Comparison of ENCODE assay signal across 8 cellular contexts in the genomic region with DNA sequence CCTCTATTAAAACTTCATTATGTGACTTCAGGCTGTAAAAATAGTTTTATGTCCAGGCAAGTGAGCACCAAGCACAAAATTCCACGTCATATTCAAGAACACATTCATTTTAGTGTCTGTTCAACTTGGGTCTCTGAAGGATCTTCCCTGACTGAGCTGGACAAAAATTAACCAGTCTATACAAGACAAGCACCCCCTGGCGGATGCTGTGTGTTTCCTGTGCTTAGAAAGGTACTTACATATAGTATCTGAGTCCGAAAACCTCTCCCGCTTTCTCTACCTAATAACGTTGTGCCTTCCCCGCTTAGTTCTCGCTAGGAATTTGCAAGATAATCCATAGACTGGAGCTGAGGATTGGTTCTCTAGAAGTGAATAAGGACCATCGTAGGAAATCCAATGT.
DNase-seq lines count a peak whose midpoint lies in the region; ATAC-seq and TF ChIP-seq lines count a peak whose summit lies in the region.

No MANE protein-coding gene starts in this region.

- no TSS peak for BruUV-seq in MCF 10A (replicated peaks; lab: Mats Ljungman, UMichigan)

- H3K36me3 ChIP-seq in breast epithelium (no peaks in the 10 kb centered on the region), Loucy (ENCODE audit: insufficient read depth, low read length) (no peaks in the 10 kb centered on the region), brain microvascular endothelial cell (replicated peaks) (no peaks in the 10 kb centered on the region), uterus (no peaks in the 10 kb centered on the region)

- no peaks in the 10 kb centered on the region for H3F3A ChIP-seq in Loucy (ENCODE audit: low read depth)

- H3K9me3 Mint-ChIP-seq in MCF 10A (ENCODE audit: unreplicated experiment) (no peaks in the 10 kb centered on the region), progenitor cell of endocrine pancreas (ENCODE audit: low read depth) (no peaks in the 10 kb centered on the region)
- H3K9me3 Mint-ChIP-seq in natural killer cell treated with Interleukin-12 subunit alpha and Interleukin-12 subunit beta and Interleukin-15 and Interleukin-18, amount 100 ng/mL, for 72 hours = peaks cover 6% of the 10 kb centered on the region

- H3K36me3 Mint-ChIP-seq in MCF 10A (ENCODE audit: insufficient read depth, unreplicated experiment) = no peaks in the 10 kb centered on the region
- H3K36me3 Mint-ChIP-seq in progenitor cell of endocrine pancreas (ENCODE audit: insufficient read depth) = no peaks in the 10 kb centered on the region
- H3K36me3 Mint-ChIP-seq in natural killer cell treated with Interleukin-12 subunit alpha and Interleukin-12 subunit beta and Interleukin-15 and Interleukin-18, amount 100 ng/mL, for 72 hours = no peaks in the 10 kb centered on the region

- H3K27ac ChIP-seq in breast epithelium (no peak overlapping the region), brain microvascular endothelial cell (no peak overlapping the region), uterus (no peak overlapping the region)

- H3K27me3 ChIP-seq in breast epithelium (no peaks in the 10 kb centered on the region), Loucy (ENCODE audit: insufficient read depth, low read length, poor library complexity, severe bottlenecking) (no peaks in the 10 kb centered on the region), brain microvascular endothelial cell (replicated peaks) (no peaks in the 10 kb centered on the region), uterus (no peaks in the 10 kb centered on the region)

- H3K4me3 ChIP-seq in breast epithelium (no peak overlapping the region), Loucy (ENCODE audit: low read length, poor library complexity, severe bottlenecking) (no peak overlapping the region), brain microvascular endothelial cell (ENCODE audit: low read depth, low read length) (no peak overlapping the region), uterus (no peak overlapping the region)

- ATAC-seq in natural killer cell treated with Interleukin-12 subunit alpha and Interleukin-12 subunit beta and Interleukin-15 and Interleukin-18, amount 100 ng/mL, for 72 hours = no peak

- H3K9me3 ChIP-seq in breast epithelium (no peaks in the 10 kb centered on the region), Loucy (ENCODE audit: insufficient read depth, low read depth, low read length) (no peaks in the 10 kb centered on the region), uterus (no peaks in the 10 kb centered on the region)

- H3K9ac ChIP-seq in Loucy (ENCODE audit: low read depth, low read length, poor library complexity, severe bottlenecking) = no peak overlapping the region

- peak; percentile 62 for DNase-seq in MCF 10A (ENCODE audit: unreplicated experiment)
- no peak for DNase-seq in breast epithelium (ENCODE audit: low spot score in 2 of 2)
- DNase-seq in brain microvascular endothelial cell = no peak
- peak; percentile 16 for DNase-seq in progenitor cell of endocrine pancreas (ENCODE audit: low spot score, unreplicated experiment)
- no peak for DNase-seq in natural killer cell treated with Interleukin-12 subunit alpha and Interleukin-12 subunit beta and Interleukin-15 and Interleukin-18, amount 100 ng/mL, for 72 hours (ENCODE audit: low spot score)
- DNase-seq in uterus = no peak
- no peak for DNase-seq in T-helper 1 cell

- H3K27me3 Mint-ChIP-seq in MCF 10A (ENCODE audit: insufficient read depth, unreplicated experiment) = no peaks in the 10 kb centered on the region
- H3K27me3 Mint-ChIP-seq in progenitor cell of endocrine pancreas = no peaks in the 10 kb centered on the region
- no peaks in the 10 kb centered on the region for H3K27me3 Mint-ChIP-seq in natural killer cell treated with Interleukin-12 subunit alpha and Interleukin-12 subunit beta and Interleukin-15 and Interleukin-18, amount 100 ng/mL, for 72 hours

- no peaks in the 10 kb centered on the region for H3K79me2 ChIP-seq in Loucy (ENCODE audit: insufficient read depth, low read length)

- intact Hi-C loops in MCF 10A (cut with micrococcal nuclease) = loop anchor here (5.0 kb wide), 1 partner anchor 161 kb away; no protein-coding TSS in a partner anchor
- intact Hi-C loops in breast epithelium (cut with DNase I; ENCODE audit: low total_unique reads) = no loop called here
- intact Hi-C loops in uterus (cut with DNase I; ENCODE audit: low total_unique reads) = no loop called here

- no peaks in the 10 kb centered on the region for H4K20me1 ChIP-seq in Loucy (ENCODE audit: insufficient read depth, low read length, poor library complexity, severe bottlenecking)

- H3K4me1 ChIP-seq in breast epithelium (no peaks in the 10 kb centered on the region), Loucy (ENCODE audit: insufficient read depth, low read length, poor library complexity, severe bottlenecking) (no peaks in the 10 kb centered on the region), uterus (no peaks in the 10 kb centered on the region)

- H3K4me1 Mint-ChIP-seq in MCF 10A (ENCODE audit: insufficient read depth, unreplicated experiment) (no peaks in the 10 kb centered on the region), progenitor cell of endocrine pancreas (ENCODE audit: low read depth) (no peaks in the 10 kb centered on the region)
- no peaks in the 10 kb centered on the region for H3K4me1 Mint-ChIP-seq in natural killer cell treated with Interleukin-12 subunit alpha and Interleukin-12 subunit beta and Interleukin-15 and Interleukin-18, amount 100 ng/mL, for 72 hours (ENCODE audit: low read depth in 2 of 2)

- H3K27ac Mint-ChIP-seq in MCF 10A (ENCODE audit: low read depth, unreplicated experiment) (no peak overlapping the region), progenitor cell of endocrine pancreas (no peak overlapping the region)
- H3K27ac Mint-ChIP-seq in natural killer cell treated with Interleukin-12 subunit alpha and Interleukin-12 subunit beta and Interleukin-15 and Interleukin-18, amount 100 ng/mL, for 72 hours = no peak overlapping the region

- in situ Hi-C loops in brain microvascular endothelial cell (cut with HindIII; ENCODE audit: low pct_ligation_motif_present, low sequenced_read_pairs) = no loop called here

- peak; percentile 40 for TF ChIP-seq CTCF in MCF 10A (IDR thresholded peaks at IDR 0.05; ENCODE audit: unreplicated experiment)
- TF ChIP-seq CTCF in breast epithelium (IDR thresholded peaks at IDR 0.05) = no peak
- peak; percentile 44 for TF ChIP-seq CTCF in Loucy (conservative IDR thresholded peaks at IDR 0.05; ENCODE audit: low read length)
- TF ChIP-seq CTCF in brain microvascular endothelial cell (IDR thresholded peaks at IDR 0.05; ENCODE audit: low read depth, low read length, missing control alignments) = peak; percentile 57
- peak; percentile 62 for TF ChIP-seq CTCF in progenitor cell of endocrine pancreas (IDR thresholded peaks at IDR 0.05; ENCODE audit: unreplicated experiment)
- no peak for TF ChIP-seq CTCF in uterus (IDR thresholded peaks at IDR 0.05)

- CTCF ChIA-PET in MCF 10A (lab: Yijun Ruan, JAX) = interaction anchor here (0.6 kb wide), 1 partner anchor 265 kb away, joined by 3 read pairs; no protein-coding TSS in a partner anchor

- H3K4me3 Mint-ChIP-seq in MCF 10A (ENCODE audit: unreplicated experiment) = no peak overlapping the region
- H3K4me3 Mint-ChIP-seq in progenitor cell of endocrine pancreas (ENCODE audit: low read depth) = no peak overlapping the region
- H3K4me3 Mint-ChIP-seq in natural killer cell treated with Interleukin-12 subunit alpha and Interleukin-12 subunit beta and Interleukin-15 and Interleukin-18, amount 100 ng/mL, for 72 hours = no peak overlapping the region

- H3K9me2 ChIP-seq in Loucy (replicated peaks; ENCODE audit: low read depth, low read length) = no peaks in the 10 kb centered on the region

- H2AFZ ChIP-seq in Loucy (ENCODE audit: low read length) = no peak overlapping the region

- POLR2A ChIA-PET in MCF 10A (lab: Yijun Ruan, JAX) = no interaction called here

- no peak overlapping the region for H3K4me2 ChIP-seq in Loucy (ENCODE audit: low read depth, low read length, poor library complexity, severe bottlenecking)

- no peak for TF ChIP-seq POLR2A in breast epithelium (IDR thresholded peaks at IDR 0.05)
- no peak for TF ChIP-seq POLR2A in uterus (IDR thresholded peaks at IDR 0.05)

Comparison
In these comparisons a context has a peak if more than half of its experiments do, and no peak if none do; other contexts are left out.
1. DNase-seq: peak in MCF 10A (single experiment) and progenitor cell of endocrine pancreas (single experiment); none in breast epithelium (0 of 2), brain microvascular endothelial cell (single experiment), natural killer cell treated with Interleukin-12 subunit alpha and Interleukin-12 subunit beta and Interleukin-15 and Interleukin-18, amount 100 ng/mL, for 72 hours (single experiment), uterus (0 of 2) and T-helper 1 cell (0 of 5).
2. CTCF ChIP-seq: peak in MCF 10A (single experiment), Loucy (single experiment), brain microvascular endothelial cell (single experiment) and progenitor cell of endocrine pancreas (single experiment); none in breast epithelium (0 of 3) and uterus (0 of 4).